In genomic region chr2:118186858-118187254, GRCh38 we compare ENCODE assay signal across 8 cellular contexts.
DNase-seq lines count a peak whose midpoint lies in the region; ATAC-seq and TF ChIP-seq lines count a peak whose summit lies in the region.

No MANE protein-coding gene starts in this region.

- WGBS in HUES64 = 96% methylated on average over 3 of the region's 5 CpGs

- no peaks in the 10 kb centered on the region for H3K9me3 ChIP-seq in HUES64 (ENCODE audit: insufficient read depth, low read depth, low read length)

- no peaks in the 10 kb centered on the region for H3K79me2 ChIP-seq in ACC112 (ENCODE audit: control insufficient read depth, insufficient read depth, low read length, unreplicated experiment)

- H3K27ac ChIP-seq in ACC112 (ENCODE audit: low read depth, low read length) = peak overlapping the region; percentile 81
- peak overlapping the region; percentile 89 for H3K27ac ChIP-seq in HUES64 (ENCODE audit: low read depth, low read length)

- H3K4me1 ChIP-seq in ACC112 (ENCODE audit: control insufficient read depth, insufficient read depth, low read length, unreplicated experiment) (peaks cover 4% of the 10 kb centered on the region), HUES64 (ENCODE audit: insufficient read depth, low read length) (peaks cover 15% of the 10 kb centered on the region)

- ATAC-seq in natural killer cell treated with Interleukin-12 subunit alpha and Interleukin-12 subunit beta and Interleukin-15 and Interleukin-18, amount 100 ng/mL, for 72 hours = no peak
- ATAC-seq in GM21786 (IDR thresholded peaks at IDR 0.05; ENCODE audit: unreplicated experiment) = no peak
- ATAC-seq in HG02870 (IDR thresholded peaks at IDR 0.05; ENCODE audit: unreplicated experiment) = no peak

- no peaks in the 10 kb centered on the region for H3K36me3 Mint-ChIP-seq in chondrocyte (ENCODE audit: low read depth)
- H3K36me3 Mint-ChIP-seq in natural killer cell treated with Interleukin-12 subunit alpha and Interleukin-12 subunit beta and Interleukin-15 and Interleukin-18, amount 100 ng/mL, for 72 hours = no peaks in the 10 kb centered on the region

- peaks cover 10% of the 10 kb centered on the region; the same call in 1 of the 2 replicates for H3K27me3 ChIP-seq in ACC112 (ENCODE audit: insufficient read depth, low read length)
- no peaks in the 10 kb centered on the region for H3K27me3 ChIP-seq in HUES64 (ENCODE audit: insufficient read depth, low read length)

- H3K36me3 ChIP-seq in ACC112 (ENCODE audit: insufficient read depth, low read length) (no peaks in the 10 kb centered on the region), HUES64 (ENCODE audit: insufficient read depth, low read length) (no peaks in the 10 kb centered on the region)

- peaks cover 16% of the 10 kb centered on the region for H3K4me1 Mint-ChIP-seq in chondrocyte (ENCODE audit: low read depth)
- peaks cover 23 to 30% of the 10 kb centered on the region in 2 donors for H3K4me1 Mint-ChIP-seq in natural killer cell treated with Interleukin-12 subunit alpha and Interleukin-12 subunit beta and Interleukin-15 and Interleukin-18, amount 100 ng/mL, for 72 hours (ENCODE audit: low read depth in 2 of 2)

- peak overlapping the region; percentile 96 for H3K4me3 ChIP-seq in ACC112 (ENCODE audit: low read depth, low read length)
- peak overlapping the region; percentile 71 for H3K4me3 ChIP-seq in HUES64 (ENCODE audit: low read length)

- no peak for TF ChIP-seq CTCF in chondrocyte (IDR thresholded peaks at IDR 0.05)

- peak overlapping the region; percentile 73 for H2AFZ ChIP-seq in ACC112 (ENCODE audit: low read length, unreplicated experiment)

- H3K4me3 Mint-ChIP-seq in chondrocyte (ENCODE audit: unreplicated experiment) = peak overlapping the region; percentile 88
- peak overlapping the region; percentile 98 for H3K4me3 Mint-ChIP-seq in natural killer cell treated with Interleukin-12 subunit alpha and Interleukin-12 subunit beta and Interleukin-15 and Interleukin-18, amount 100 ng/mL, for 72 hours

- H3K27me3 Mint-ChIP-seq in chondrocyte (ENCODE audit: low read depth) = peaks cover 8% of the 10 kb centered on the region
- peaks cover 5% of the 10 kb centered on the region in 2 donors for H3K27me3 Mint-ChIP-seq in natural killer cell treated with Interleukin-12 subunit alpha and Interleukin-12 subunit beta and Interleukin-15 and Interleukin-18, amount 100 ng/mL, for 72 hours

- no peaks in the 10 kb centered on the region for H3K9me3 Mint-ChIP-seq in chondrocyte (ENCODE audit: low read depth)
- H3K9me3 Mint-ChIP-seq in natural killer cell treated with Interleukin-12 subunit alpha and Interleukin-12 subunit beta and Interleukin-15 and Interleukin-18, amount 100 ng/mL, for 72 hours = no peaks in the 10 kb centered on the region

- peak overlapping the region; percentile 98 for H3K27ac Mint-ChIP-seq in chondrocyte (ENCODE audit: unreplicated experiment)
- peak overlapping the region; percentile 95 to 97 for H3K27ac Mint-ChIP-seq in natural killer cell treated with Interleukin-12 subunit alpha and Interleukin-12 subunit beta and Interleukin-15 and Interleukin-18, amount 100 ng/mL, for 72 hours

- H3K9ac ChIP-seq in HUES64 (ENCODE audit: low read depth, low read length) = peak overlapping the region; percentile 91

- DNase-seq in chondrocyte (ENCODE audit: low spot score) (no peak), NCI-H510A treated with DMSO at 0.1 percent for 48 hours (lab: John Stamatoyannopoulos, UW) (no peak), NCI-H2196 (lab: John Stamatoyannopoulos, UW; ENCODE audit: unreplicated experiment) (no peak)
- DNase-seq in natural killer cell treated with Interleukin-12 subunit alpha and Interleukin-12 subunit beta and Interleukin-15 and Interleukin-18, amount 100 ng/mL, for 72 hours (ENCODE audit: low spot score) = no peak
